18 cellular contexts compared by ENCODE assay signal in the genomic region with DNA sequence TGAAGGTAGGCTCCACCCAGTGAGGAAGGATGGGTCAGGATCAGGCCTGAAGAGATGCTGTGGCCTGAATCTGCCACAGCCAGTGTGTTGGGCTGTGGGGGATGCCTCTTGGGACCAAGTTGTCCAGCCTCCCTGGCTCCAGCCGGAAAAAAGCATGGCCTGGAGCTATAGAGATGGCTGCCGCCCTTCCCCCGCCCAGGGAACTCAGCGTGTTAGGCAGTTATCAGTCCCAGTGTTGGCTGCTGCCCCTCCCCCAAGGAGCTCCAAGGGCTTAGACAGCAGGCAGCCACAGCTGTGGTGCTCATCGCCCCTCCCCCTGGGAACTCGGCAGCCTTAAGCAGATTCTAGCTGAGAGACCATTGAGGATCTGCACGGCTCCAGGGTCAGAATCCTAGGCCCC.
DNase-seq lines count a peak whose midpoint lies in the region; ATAC-seq and TF ChIP-seq lines count a peak whose summit lies in the region.
"Had no signal": no experiment of that assay in that cellular context is flagged by ENCODE, and none has a peak within 500 bp of the region (broad histone marks: within the 10 kb centered on the region; RNA-seq: fewer than 3 reads in every experiment).

No MANE protein-coding gene starts in this region.

- H3K4me3 ChIP-seq in HEK293 (ENCODE audit: low read depth, low read length) = no peak overlapping the region
- H3K4me3 ChIP-seq in heart left ventricle = no peak overlapping the region
- H3K4me3 ChIP-seq in neural progenitor cell = no peak overlapping the region
- no peak overlapping the region for H3K4me3 ChIP-seq in dorsolateral prefrontal cortex
- H3K4me3 ChIP-seq in Karpas-422 (ENCODE audit: low read length) = no peak overlapping the region
- H3K4me3 ChIP-seq: tibial artery had no signal

- H3K4me2 ChIP-seq in neural progenitor cell (peak overlapping the region; percentile 17), Karpas-422 (ENCODE audit: low read depth, low read length, poor library complexity, severe bottlenecking) (no peak overlapping the region)

- peaks cover 2% of the 10 kb centered on the region for H3K36me3 Mint-ChIP-seq in neural progenitor cell

- intact Hi-C loops in heart left ventricle (cut with DNase I) (no loop called here), dorsolateral prefrontal cortex (cut with DNase I) (no loop called here)

- H3K9me3 ChIP-seq in HEK293 (ENCODE audit: control insufficient read depth, insufficient read depth, low read depth, low read length) (no peaks in the 10 kb centered on the region), heart left ventricle (peaks cover 0 to 9% (median 0%) of the 10 kb centered on the region in 12 donors), neural progenitor cell (ENCODE audit: low read depth) (no peaks in the 10 kb centered on the region), Karpas-422 (ENCODE audit: low read length) (no peaks in the 10 kb centered on the region)
- H3K9me3 ChIP-seq: tibial artery had no signal

- no peak overlapping the region for H3K4me3 Mint-ChIP-seq in neural progenitor cell
- H3K4me3 Mint-ChIP-seq: activated CD8-positive, alpha-beta T cell treated with anti-CD3 and anti-CD28 coated beads, Interleukin-2, amount 10 ng/mL, durations not matched to agents 7 days and 5 days had no signal

- H3F3A ChIP-seq in neural progenitor cell (ENCODE audit: low read depth) = no peaks in the 10 kb centered on the region

- POLR2A ChIA-PET in HEK293 (lab: Yijun Ruan, JAX) = no interaction called here

- H3K9me2 ChIP-seq in Karpas-422 (replicated peaks; ENCODE audit: insufficient read depth, low read length) = no peaks in the 10 kb centered on the region

- no peaks in the 10 kb centered on the region for H4K20me1 ChIP-seq in neural progenitor cell (ENCODE audit: low read depth)
- no peaks in the 10 kb centered on the region for H4K20me1 ChIP-seq in Karpas-422 (ENCODE audit: insufficient read depth, low read depth, low read length)

- H3K9ac ChIP-seq in neural progenitor cell (no peak overlapping the region), Karpas-422 (ENCODE audit: low read length) (no peak overlapping the region)

- DNase-seq in NCI-H82 (lab: John Stamatoyannopoulos, UW) (peak; percentile 98), heart left ventricle (peak; percentile 63 to 89 (median 73)), neural progenitor cell (ENCODE audit: low spot score) (peak; percentile 84), dorsolateral prefrontal cortex (no peak), Karpas-422 (no peak), SIG-M5 treated with dmso at 0.1 percent for 504 hours (lab: John Stamatoyannopoulos, UW; ENCODE audit: unreplicated experiment) (no peak)
- DNase-seq: activated CD8-positive, alpha-beta T cell treated with anti-CD3 and anti-CD28 coated beads, Interleukin-2, amount 10 ng/mL, durations not matched to agents 7 days and 5 days; AML-193; caudate nucleus; effector memory CD4-positive, alpha-beta T cell; hippocampal formation; KG1; NCI-H146; NCI-H526 treated with DMSO at 0.1 percent for 48 hours; tibial artery had no signal

- CTCF ChIA-PET in HEK293 (lab: Yijun Ruan, JAX) = no interaction called here

- H3K36me3 ChIP-seq in HEK293 (ENCODE audit: control insufficient read depth in 2 of 2, insufficient read depth in 1 of 2, low read length in 2 of 2) (no peaks in the 10 kb centered on the region), heart left ventricle (no peaks in the 10 kb centered on the region), neural progenitor cell (no peaks in the 10 kb centered on the region), Karpas-422 (ENCODE audit: insufficient read depth, low read length) (no peaks in the 10 kb centered on the region)
- H3K36me3 ChIP-seq: tibial artery had no signal

- H3K79me2 ChIP-seq in neural progenitor cell (ENCODE audit: low read depth) = no peaks in the 10 kb centered on the region
- no peaks in the 10 kb centered on the region for H3K79me2 ChIP-seq in Karpas-422 (ENCODE audit: low read length)

- H3K27ac Mint-ChIP-seq in neural progenitor cell = no peak overlapping the region
- H3K27ac Mint-ChIP-seq: activated CD8-positive, alpha-beta T cell treated with anti-CD3 and anti-CD28 coated beads, Interleukin-2, amount 10 ng/mL, durations not matched to agents 7 days and 5 days had no signal

- peak in 2 of 4 donors; percentile 36 to 56 for ATAC-seq in heart left ventricle
- no peak for ATAC-seq in activated CD4-positive, CD25-positive, alpha-beta regulatory T cell treated with anti-CD3 and anti-CD28 coated beads, Interleukin-2, amount 50 U/mL, for 24 hours
- ATAC-seq: activated CD8-positive, alpha-beta T cell treated with anti-CD3 and anti-CD28 coated beads, Interleukin-2, amount 10 ng/mL, durations not matched to agents 7 days and 5 days; Panc1 had no signal

- no peaks in the 10 kb centered on the region for H3K4me1 ChIP-seq in HEK293 (ENCODE audit: control insufficient read depth, insufficient read depth, low read length)
- H3K4me1 ChIP-seq in heart left ventricle = peaks cover 0 to 5% (median 0%) of the 10 kb centered on the region in 12 donors
- peaks cover 9% of the 10 kb centered on the region for H3K4me1 ChIP-seq in neural progenitor cell
- no peaks in the 10 kb centered on the region for H3K4me1 ChIP-seq in Karpas-422 (ENCODE audit: low read length)
- H3K4me1 ChIP-seq: tibial artery had no signal

- no peak overlapping the region for H3K27ac ChIP-seq in HEK293 (ENCODE audit: extremely low read depth, low read depth, low read length)
- H3K27ac ChIP-seq in heart left ventricle = no peak overlapping the region
- H3K27ac ChIP-seq in neural progenitor cell = no peak overlapping the region
- no peak overlapping the region for H3K27ac ChIP-seq in dorsolateral prefrontal cortex
- no peak overlapping the region for H3K27ac ChIP-seq in Karpas-422 (ENCODE audit: low read length)
- H3K27ac ChIP-seq: tibial artery had no signal

- TF ChIP-seq CTCF in HEK293 (tag by site-specific recombination; IDR thresholded peaks at IDR 0.05) (no peak), heart left ventricle (IDR thresholded peaks at IDR 0.05) (no peak), neural progenitor cell (IDR thresholded peaks at IDR 0.05) (no peak), dorsolateral prefrontal cortex (IDR thresholded peaks at IDR 0.05 in 54 of 56, conservative IDR thresholded peaks at IDR 0.05 in 2 of 56; ENCODE audit: low read depth in 1 of 56, partially characterized antibody in 56 of 56) (no peak)

- no peaks in the 10 kb centered on the region for H3K27me3 ChIP-seq in heart left ventricle
- H3K27me3 ChIP-seq in neural progenitor cell = no peaks in the 10 kb centered on the region
- peaks cover 0 to 9% (median 0%) of the 10 kb centered on the region in 45 donors for H3K27me3 ChIP-seq in dorsolateral prefrontal cortex
- H3K27me3 ChIP-seq in Karpas-422 (ENCODE audit: low read length) = no peaks in the 10 kb centered on the region
- H3K27me3 ChIP-seq: tibial artery had no signal

- H2AFZ ChIP-seq in neural progenitor cell (replicated peaks) = peak overlapping the region; percentile 77
- no peak overlapping the region for H2AFZ ChIP-seq in Karpas-422 (ENCODE audit: low read length)

- TF ChIP-seq POLR2A in heart left ventricle (IDR thresholded peaks at IDR 0.05) = no peak

- 40 to 59% (median 43%) methylated on average over 5 to 7 of the region's 7 CpGs for WGBS in heart left ventricle, 4 donors

- H3K4me1 Mint-ChIP-seq in neural progenitor cell = peaks cover 3% of the 10 kb centered on the region

- peaks cover 3% of the 10 kb centered on the region for H3K27me3 Mint-ChIP-seq in neural progenitor cell (ENCODE audit: insufficient read depth, low read depth)

- H3K9me3 Mint-ChIP-seq in neural progenitor cell = peaks cover 28% of the 10 kb centered on the region

TF ChIP-seq in HEK293, 187 proteins besides CTCF, POLR2A, EP300 and RAD21:
- TF ChIP-seq ZNF639 (tag by site-specific recombination; IDR thresholded peaks at IDR 0.05) = no peak
- TF ChIP-seq TRIM28 (IDR thresholded peaks at IDR 0.05; ENCODE audit: borderline replicate concordance, low read length) = peak; percentile 91

Comparison
In these comparisons a context has a peak if more than half of its experiments do, and no peak if none do; other contexts are left out.
1. DNase-seq: peak in NCI-H82 (single experiment), heart left ventricle (5 of 5) and neural progenitor cell (single experiment); none in dorsolateral prefrontal cortex (0 of 10), Karpas-422 (single experiment) and SIG-M5 treated with dmso at 0.1 percent for 504 hours (single experiment).